25 cellular contexts compared by ENCODE assay signal in genomic region chr3:150239764-150240163, GRCh38.
"Had no signal": no experiment of that assay in that cellular context is flagged by ENCODE, and none has a peak within 500 bp of the region (broad histone marks: within the 10 kb centered on the region; RNA-seq: fewer than 3 reads in every experiment).

No MANE protein-coding gene starts in this region.

- H3K4me2 ChIP-seq: neural progenitor cell, smooth muscle cell had no signal

- H3K4me3 Mint-ChIP-seq: activated CD4-positive, alpha-beta T cell treated with anti-CD3 and anti-CD28 coated beads for 36 hours; activated CD8-positive, alpha-beta memory T cell treated with anti-CD3 and anti-CD28 coated beads, Interleukin-2, amount 10 ng/mL, durations not matched to agents 7 days and 5 days; activated CD8-positive, alpha-beta T cell treated with anti-CD3 and anti-CD28 coated beads, Interleukin-2, amount 10 ng/mL, durations not matched to agents 7 days and 5 days; activated T-cell treated with anti-CD3 and anti-CD28 coated beads, Interleukin-2, amount 50 U/mL, for 72 hours; naive thymus-derived CD8-positive, alpha-beta T cell; neural progenitor cell; stimulated activated memory B cell treated with anti-CD40 and anti-IgM and Interleukin-4, amounts not matched to agents 10 μg/mL and 1 μg/mL and 100 μg/mL, for 72 hours; T-helper 2 cell treated with Interferon-gamma antibody and Interleukin-4, amounts not matched to agents 5 μg/mL and 100 μg/mL, for 36 hours had no signal

- H3K4me3 ChIP-seq: heart right ventricle, lower lobe of right lung, neural progenitor cell, right atrium auricular region, smooth muscle cell, tibial nerve had no signal

- H3K27ac ChIP-seq: foreskin keratinocyte, heart right ventricle, lower lobe of right lung, neural progenitor cell, right atrium auricular region, tibial nerve had no signal

- H3K36me3 Mint-ChIP-seq: activated CD8-positive, alpha-beta memory T cell treated with anti-CD3 and anti-CD28 coated beads, Interleukin-2, amount 10 ng/mL, durations not matched to agents 7 days and 5 days; activated naive CD4-positive, alpha-beta T cell treated with anti-CD3 and anti-CD28 coated beads, Interleukin-2, amount 50 U/mL, for 72 hours; naive thymus-derived CD8-positive, alpha-beta T cell; neural progenitor cell; stimulated activated memory B cell treated with anti-CD40 and anti-IgM and Interleukin-4, amounts not matched to agents 10 μg/mL and 1 μg/mL and 100 μg/mL, for 72 hours had no signal

- ATAC-seq: activated CD4-positive, alpha-beta T cell treated with anti-CD3 and anti-CD28 coated beads for 36 hours; activated CD8-positive, alpha-beta memory T cell treated with anti-CD3 and anti-CD28 coated beads, Interleukin-2, amount 10 ng/mL, durations not matched to agents 7 days and 5 days; activated CD8-positive, alpha-beta T cell treated with anti-CD3 and anti-CD28 coated beads, Interleukin-2, amount 10 ng/mL, durations not matched to agents 7 days and 5 days; activated naive CD4-positive, alpha-beta T cell treated with anti-CD3 and anti-CD28 coated beads, Interleukin-2, amount 50 U/mL, for 72 hours; activated T-cell treated with anti-CD3 and anti-CD28 coated beads, Interleukin-2, amount 50 U/mL, for 72 hours; naive thymus-derived CD8-positive, alpha-beta T cell; stimulated activated memory B cell treated with anti-CD40 and anti-IgM and Interleukin-4, amounts not matched to agents 10 μg/mL and 1 μg/mL and 100 μg/mL, for 72 hours had no signal

- H3K4me1 Mint-ChIP-seq: activated CD4-positive, alpha-beta T cell treated with anti-CD3 and anti-CD28 coated beads for 36 hours; activated CD8-positive, alpha-beta memory T cell treated with anti-CD3 and anti-CD28 coated beads, Interleukin-2, amount 10 ng/mL, durations not matched to agents 7 days and 5 days; stimulated activated memory B cell treated with anti-CD40 and anti-IgM and Interleukin-4, amounts not matched to agents 10 μg/mL and 1 μg/mL and 100 μg/mL, for 72 hours had no signal

- DNase-seq: activated CD4-positive, alpha-beta T cell treated with anti-CD3 and anti-CD28 coated beads for 36 hours; activated CD4-positive, CD25-positive, alpha-beta regulatory T cell; activated CD8-positive, alpha-beta memory T cell treated with anti-CD3 and anti-CD28 coated beads, Interleukin-2, amount 10 ng/mL, durations not matched to agents 7 days and 5 days; activated CD8-positive, alpha-beta T cell treated with anti-CD3 and anti-CD28 coated beads, Interleukin-2, amount 10 ng/mL, durations not matched to agents 7 days and 5 days; activated naive CD4-positive, alpha-beta T cell; activated T-cell treated with anti-CD3 and anti-CD28 coated beads, Interleukin-2, amount 50 U/mL, for 72 hours; anterior cingulate cortex; dermis blood vessel endothelial cell; effector CD8-positive, alpha-beta T cell; heart right ventricle; lower lobe of right lung; mesenchymal stem cell; naive thymus-derived CD8-positive, alpha-beta T cell; occipital lobe; stimulated activated CD4-positive, alpha-beta T cell treated with anti-CD3 and anti-CD28 coated beads, Interleukin-1b, Interleukin-23, amount 100 ng/mL, for 48 hours; stimulated activated CD4-positive, alpha-beta T cell treated with anti-CD3 and anti-CD28 coated beads, Interleukin-4, amount 100 ng/mL, for 4 hours; stimulated activated CD8-positive, alpha-beta memory T cell treated with anti-CD3 and anti-CD28 coated beads, Interleukin-4, amount 100 ng/mL, for 48 hours had no signal

- H3K9ac ChIP-seq: neural progenitor cell had no signal

- H3K27ac Mint-ChIP-seq: activated CD4-positive, alpha-beta T cell treated with anti-CD3 and anti-CD28 coated beads for 36 hours; activated CD8-positive, alpha-beta memory T cell treated with anti-CD3 and anti-CD28 coated beads, Interleukin-2, amount 10 ng/mL, durations not matched to agents 7 days and 5 days; activated CD8-positive, alpha-beta T cell treated with anti-CD3 and anti-CD28 coated beads, Interleukin-2, amount 10 ng/mL, durations not matched to agents 7 days and 5 days; activated naive CD4-positive, alpha-beta T cell treated with anti-CD3 and anti-CD28 coated beads, Interleukin-2, amount 50 U/mL, for 72 hours; activated T-cell treated with anti-CD3 and anti-CD28 coated beads, Interleukin-2, amount 50 U/mL, for 72 hours; naive thymus-derived CD8-positive, alpha-beta T cell; stimulated activated memory B cell treated with anti-CD40 and anti-IgM and Interleukin-4, amounts not matched to agents 10 μg/mL and 1 μg/mL and 100 μg/mL, for 72 hours; T-helper 2 cell treated with Interferon-gamma antibody and Interleukin-4, amounts not matched to agents 5 μg/mL and 100 μg/mL, for 36 hours had no signal

- H3K36me3 ChIP-seq: heart right ventricle, lower lobe of right lung, neural progenitor cell, right atrium auricular region, tibial nerve had no signal

- H3K9me3 Mint-ChIP-seq: activated naive CD4-positive, alpha-beta T cell treated with anti-CD3 and anti-CD28 coated beads, Interleukin-2, amount 50 U/mL, for 72 hours; activated T-cell treated with anti-CD3 and anti-CD28 coated beads, Interleukin-2, amount 50 U/mL, for 72 hours; naive thymus-derived CD8-positive, alpha-beta T cell; neural progenitor cell; stimulated activated memory B cell treated with anti-CD40 and anti-IgM and Interleukin-4, amounts not matched to agents 10 μg/mL and 1 μg/mL and 100 μg/mL, for 72 hours; T-helper 2 cell treated with Interferon-gamma antibody and Interleukin-4, amounts not matched to agents 5 μg/mL and 100 μg/mL, for 36 hours had no signal

- H3K27me3 ChIP-seq: foreskin keratinocyte, heart right ventricle, neural progenitor cell, right atrium auricular region, tibial nerve had no signal

- H3K9me3 ChIP-seq: heart right ventricle, lower lobe of right lung, right atrium auricular region, tibial nerve had no signal
